ENCODE assay signal across 10 cellular contexts in genomic region chr5:56640763-56641406, GRCh38.
A peak's percentile ranks its signal among the peaks of the same experiment; 100 is the strongest.
DNase-seq lines count a peak whose midpoint lies in the region; ATAC-seq and TF ChIP-seq lines count a peak whose summit lies in the region.
"Had no signal": no experiment of that assay in that cellular context is flagged by ENCODE, and none has a peak within 500 bp of the region (broad histone marks: within the 10 kb centered on the region; RNA-seq: fewer than 3 reads in every experiment).

No MANE protein-coding gene starts in this region.

- H3K4me1 Mint-ChIP-seq in T-helper 17 cell (peaks cover 55% of the 10 kb centered on the region), nephron (peaks cover 40% of the 10 kb centered on the region)

- no peak overlapping the region for H2BK12ac ChIP-seq in mesenchymal stem cell (ENCODE audit: low read length in 2 of 2)

- no peak overlapping the region for H3K4me3 ChIP-seq in mesenchymal stem cell (ENCODE audit: insufficient read depth in 1 of 2, low read depth in 1 of 2, low read length in 2 of 2)
- H3K4me3 ChIP-seq: HAP-1 had no signal

- peak overlapping the region; percentile 99 for H3K27ac Mint-ChIP-seq in T-helper 17 cell
- H3K27ac Mint-ChIP-seq in nephron: peak overlapping the region; percentile 83 to 94 (median 87)

- H3K36me3 Mint-ChIP-seq in T-helper 17 cell (ENCODE audit: low read depth) (no peaks in the 10 kb centered on the region), nephron (ENCODE audit: low read depth) (no peaks in the 10 kb centered on the region)

- DNase-seq in T-helper 17 cell: no peak
- DNase-seq in foreskin melanocyte: no peak
- DNase-seq in NCI-H2227 treated with DMSO at 0.1 percent for 48 hours (lab: John Stamatoyannopoulos, UW): no peak
- no peak for DNase-seq in mesenchymal stem cell
- DNase-seq: NCI-H1105 treated with DMSO at 0.1 percent for 48 hours had no signal

- no peak overlapping the region for H3K27ac ChIP-seq in mesenchymal stem cell (ENCODE audit: low read length, poor library complexity, severe bottlenecking)

- H3K9me3 ChIP-seq in T-helper 17 cell (ENCODE audit: control insufficient read depth, low read length, poor library complexity, severe bottlenecking) (no peaks in the 10 kb centered on the region), mesenchymal stem cell (ENCODE audit: control insufficient read depth, low read length) (no peaks in the 10 kb centered on the region)
- H3K9me3 ChIP-seq: HAP-1 had no signal

- no peaks in the 10 kb centered on the region for H3K9me3 Mint-ChIP-seq in nephron

- H2BK5ac ChIP-seq in mesenchymal stem cell (ENCODE audit: low read depth, low read length, poor library complexity, severe bottlenecking): no peak overlapping the region

- H2AFZ ChIP-seq in mesenchymal stem cell (ENCODE audit: low read depth, low read length): no peak overlapping the region

- TF ChIP-seq CTCF in nephron (IDR thresholded peaks at IDR 0.05; ENCODE audit: unreplicated experiment in 3 of 3): no peak

- H3K4me2 ChIP-seq in mesenchymal stem cell (ENCODE audit: low read length, poor library complexity, severe bottlenecking): no peak overlapping the region

- peaks cover 0 to 37% of the 10 kb centered on the region in 2 experiments for H3K27me3 ChIP-seq in mesenchymal stem cell (ENCODE audit: control insufficient read depth in 1 of 2, insufficient read depth in 1 of 2, low read length in 2 of 2)

- ATAC-seq in GM18502 (IDR thresholded peaks at IDR 0.05; ENCODE audit: poor library complexity, unreplicated experiment) (peak; percentile 74), HG03066 (IDR thresholded peaks at IDR 0.05; ENCODE audit: low read depth, unreplicated experiment) (peak; percentile 66), T-helper 17 cell (no peak), HG02970 (IDR thresholded peaks at IDR 0.05; ENCODE audit: low FRiP score, unreplicated experiment) (no peak)

- no peak overlapping the region for H3K9ac ChIP-seq in mesenchymal stem cell (ENCODE audit: low read length)

- H2AK5ac ChIP-seq in mesenchymal stem cell (ENCODE audit: low read length, severe bottlenecking): no peak overlapping the region

- no peak overlapping the region for H3K14ac ChIP-seq in mesenchymal stem cell (ENCODE audit: low read length in 2 of 2)

- 97% methylated on average over 3 of the region's 3 CpGs for WGBS in mesenchymal stem cell

- no peak overlapping the region for H4K91ac ChIP-seq in mesenchymal stem cell (ENCODE audit: low read length)

- no peak overlapping the region for H4K8ac ChIP-seq in mesenchymal stem cell (ENCODE audit: low read length)

- peak overlapping the region in 1 of 2 experiments; percentile 48 for H3K18ac ChIP-seq in mesenchymal stem cell (ENCODE audit: low read depth in 1 of 2, low read length in 2 of 2)

- no peaks in the 10 kb centered on the region for H3K27me3 Mint-ChIP-seq in T-helper 17 cell
- H3K27me3 Mint-ChIP-seq in nephron (ENCODE audit: low read depth): no peaks in the 10 kb centered on the region

- H3K4ac ChIP-seq in mesenchymal stem cell (ENCODE audit: low read depth in 1 of 2, low read length in 2 of 2): no peak overlapping the region

- peaks cover 6% of the 10 kb centered on the region for H3K4me1 ChIP-seq in mesenchymal stem cell (ENCODE audit: control insufficient read depth, insufficient read depth, low read depth, low read length)

- no peak overlapping the region for H2BK120ac ChIP-seq in mesenchymal stem cell (ENCODE audit: low read depth, low read length)

- H3K79me1 ChIP-seq in mesenchymal stem cell (replicated peaks; ENCODE audit: low read length, poor library complexity, severe bottlenecking): no peaks in the 10 kb centered on the region

- H2BK15ac ChIP-seq in mesenchymal stem cell (ENCODE audit: low read depth, poor library complexity, severe bottlenecking): no peak overlapping the region

- no peaks in the 10 kb centered on the region for H3K36me3 ChIP-seq in mesenchymal stem cell (ENCODE audit: control insufficient read depth in 1 of 2, insufficient read depth in 2 of 2, low read depth in 1 of 2, low read length in 2 of 2)
- H3K36me3 ChIP-seq: HAP-1 had no signal

- H3K23ac ChIP-seq in mesenchymal stem cell (ENCODE audit: low read length in 2 of 2): no peak overlapping the region

- H3K4me3 Mint-ChIP-seq in T-helper 17 cell: no peak overlapping the region
- no peak overlapping the region for H3K4me3 Mint-ChIP-seq in nephron

Comparison
In these comparisons a context has a peak if more than half of its experiments do, and no peak if none do; other contexts are left out.
1. ATAC-seq: peak in GM18502 (single experiment) and HG03066 (single experiment); none in T-helper 17 cell (single experiment) and HG02970 (single experiment).